8 cellular contexts compared by ENCODE assay signal in genomic region chr1:95116666-95117206, GRCh38. TPM values are rescaled to one million over a fixed set of nuclear protein-coding genes. Genes with fewer than 3 reads are reported as not detected.
DNase-seq lines count a peak whose midpoint lies in the region; ATAC-seq and TF ChIP-seq lines count a peak whose summit lies in the region.

No MANE protein-coding gene starts in this region.

- peak overlapping the region; percentile 39 to 56 for H3K9ac ChIP-seq in duodenal mucosa (ENCODE audit: low read depth in 1 of 2, low read length in 2 of 2)

- H3K27me3 ChIP-seq in duodenal mucosa (ENCODE audit: control insufficient read depth in 1 of 2, insufficient read depth in 2 of 2, low read length in 2 of 2) (peaks cover 0 to 4% of the 10 kb centered on the region in 2 donors), lower lobe of right lung (ENCODE audit: low read depth) (no peaks in the 10 kb centered on the region)

- TF ChIP-seq CTCF in AG09319 (IDR thresholded peaks at IDR 0.05; ENCODE audit: low read depth, low read length) (peak; percentile 27), lower lobe of right lung (IDR thresholded peaks at IDR 0.05) (peak; percentile 56)

- POLR2A ChIA-PET in activated CD4-positive, alpha-beta T cell treated with anti-CD3 and anti-CD28 coated beads, Interleukin-2, amount 10 ng/mL, durations not matched to agents 7 days and 5 days (lab: Charles Lee): no interaction called here

- peak overlapping the region; percentile 77 for H3K4me3 Mint-ChIP-seq in activated CD4-positive, alpha-beta T cell treated with anti-CD3 and anti-CD28 coated beads, Interleukin-2, amount 10 ng/mL, durations not matched to agents 7 days and 5 days

- intact Hi-C loops in lower lobe of right lung (cut with DNase I): no loop called here

- H3K27me3 Mint-ChIP-seq in activated CD4-positive, alpha-beta T cell treated with anti-CD3 and anti-CD28 coated beads, Interleukin-2, amount 10 ng/mL, durations not matched to agents 7 days and 5 days: peaks cover 57% of the 10 kb centered on the region

- H3K27ac Mint-ChIP-seq in activated CD4-positive, alpha-beta T cell treated with anti-CD3 and anti-CD28 coated beads, Interleukin-2, amount 10 ng/mL, durations not matched to agents 7 days and 5 days: no peak overlapping the region

- H3K4me1 Mint-ChIP-seq in activated CD4-positive, alpha-beta T cell treated with anti-CD3 and anti-CD28 coated beads, Interleukin-2, amount 10 ng/mL, durations not matched to agents 7 days and 5 days: peaks cover 9% of the 10 kb centered on the region

- no peaks in the 10 kb centered on the region for H3K9me3 ChIP-seq in duodenal mucosa (ENCODE audit: control insufficient read depth in 1 of 2, low read length in 2 of 2)
- no peaks in the 10 kb centered on the region for H3K9me3 ChIP-seq in lower lobe of right lung

- peak overlapping the region; percentile 79 to 81 for H3K4me3 ChIP-seq in duodenal mucosa (ENCODE audit: low read depth in 1 of 2, low read length in 2 of 2)
- H3K4me3 ChIP-seq in lower lobe of right lung: peak overlapping the region; percentile 66

- H3K36me3 ChIP-seq in duodenal mucosa (ENCODE audit: control insufficient read depth in 1 of 2, insufficient read depth in 2 of 2, low read length in 2 of 2): no peaks in the 10 kb centered on the region
- H3K36me3 ChIP-seq in lower lobe of right lung: no peaks in the 10 kb centered on the region

- CTCF ChIA-PET in activated CD4-positive, alpha-beta T cell treated with anti-CD3 and anti-CD28 coated beads, Interleukin-2, amount 10 ng/mL, durations not matched to agents 7 days and 5 days (lab: Charles Lee): no interaction called here

- peak; percentile 66 for ATAC-seq in GM19035 (IDR thresholded peaks at IDR 0.05; ENCODE audit: unreplicated experiment)
- ATAC-seq in HG03354 (IDR thresholded peaks at IDR 0.05; ENCODE audit: poor library complexity, severe bottlenecking, unreplicated experiment): peak; percentile 75
- peak; percentile 86 to 87 for ATAC-seq in lower lobe of right lung

- H3K9me3 Mint-ChIP-seq in activated CD4-positive, alpha-beta T cell treated with anti-CD3 and anti-CD28 coated beads, Interleukin-2, amount 10 ng/mL, durations not matched to agents 7 days and 5 days: no peaks in the 10 kb centered on the region

- no peak for DNase-seq in AG09319 (ENCODE audit: extremely low read depth, low read depth)
- DNase-seq in NCI-H460 (ENCODE audit: extremely low read depth, low read depth): peak; percentile 66
- DNase-seq in activated CD4-positive, alpha-beta T cell treated with anti-CD3 and anti-CD28 coated beads, Interleukin-2, amount 10 ng/mL, durations not matched to agents 7 days and 5 days: peak; percentile 48
- peak; percentile 72 for DNase-seq in lower lobe of right lung
- DNase-seq in stimulated activated CD4-positive, alpha-beta T cell treated with anti-CD3 and anti-CD28 coated beads, TNF-alpha, amount 100 ng/mL, for 48 hours (ENCODE audit: low read depth in 3 of 3): peak in 2 of 3 donors; percentile 21 to 55

- peaks cover 17 to 20% of the 10 kb centered on the region in 2 donors for H3K4me1 ChIP-seq in duodenal mucosa (ENCODE audit: control insufficient read depth in 1 of 2, insufficient read depth in 2 of 2, low read length in 2 of 2)
- peaks cover 11% of the 10 kb centered on the region for H3K4me1 ChIP-seq in lower lobe of right lung

- no peaks in the 10 kb centered on the region for H3K36me3 Mint-ChIP-seq in activated CD4-positive, alpha-beta T cell treated with anti-CD3 and anti-CD28 coated beads, Interleukin-2, amount 10 ng/mL, durations not matched to agents 7 days and 5 days (ENCODE audit: low read depth)

- H3K27ac ChIP-seq in duodenal mucosa (ENCODE audit: low read depth, low read length) (no peak overlapping the region), lower lobe of right lung (peak overlapping the region; percentile 77)

RNA-seq across cellular contexts. Expression of gene TLCD4, which starts 0.4 kb away (rescaled TPM):
- 10.2 and 10.5 TPM in 2 replicates for total RNA-seq in NCI-H460 (2014; rRNA removed; shearing (Covaris generic))
- polyA plus RNA-seq in NCI-H460 (2014; cell fraction: nucleus; rRNA removed): 4.9 and 7.7 TPM in 2 replicates
- total RNA-seq in activated CD4-positive, alpha-beta T cell treated with anti-CD3 and anti-CD28 coated beads, Interleukin-2, amount 10 ng/mL, durations not matched to agents 7 days and 5 days: under 1 TPM in 1 of 2 experiments, not detected in 1; 0.04 TPM
- 11.3 TPM for total RNA-seq in lower lobe of right lung

RNA-seq across cellular contexts. Expression of gene ALG14, which starts 44.0 kb away (rescaled TPM):
- 2.3 and 3.6 TPM in 2 replicates for total RNA-seq in NCI-H460 (2014; rRNA removed; shearing (Covaris generic))
- polyA plus RNA-seq in NCI-H460 (2014; cell fraction: nucleus; rRNA removed): 0.96 and 2.0 TPM in 2 replicates
- 1 to 10 TPM; 2.3 to 3.4 TPM for total RNA-seq in activated CD4-positive, alpha-beta T cell treated with anti-CD3 and anti-CD28 coated beads, Interleukin-2, amount 10 ng/mL, durations not matched to agents 7 days and 5 days
- 4.6 TPM for total RNA-seq in lower lobe of right lung

Comparison
In these comparisons a context has a peak if more than half of its experiments do, and no peak if none do; other contexts are left out.
1. RNA of gene TLCD4, which starts 0.4 kb away (total RNA-seq): 11.3 TPM in lower lobe of right lung (single experiment) and 10.2 to 10.5 TPM in NCI-H460; 0.04 TPM in activated CD4-positive, alpha-beta T cell treated with anti-CD3 and anti-CD28 coated beads, Interleukin-2, amount 10 ng/mL, durations not matched to agents 7 days and 5 days; every median in the first group is over 10 times any median in the second.
2. Peak in every context shown above with its lines, with median percentiles within 50 percentile points of each other: ATAC-seq.